1 cellular context compared by ENCODE assay signal in the genomic region with DNA sequence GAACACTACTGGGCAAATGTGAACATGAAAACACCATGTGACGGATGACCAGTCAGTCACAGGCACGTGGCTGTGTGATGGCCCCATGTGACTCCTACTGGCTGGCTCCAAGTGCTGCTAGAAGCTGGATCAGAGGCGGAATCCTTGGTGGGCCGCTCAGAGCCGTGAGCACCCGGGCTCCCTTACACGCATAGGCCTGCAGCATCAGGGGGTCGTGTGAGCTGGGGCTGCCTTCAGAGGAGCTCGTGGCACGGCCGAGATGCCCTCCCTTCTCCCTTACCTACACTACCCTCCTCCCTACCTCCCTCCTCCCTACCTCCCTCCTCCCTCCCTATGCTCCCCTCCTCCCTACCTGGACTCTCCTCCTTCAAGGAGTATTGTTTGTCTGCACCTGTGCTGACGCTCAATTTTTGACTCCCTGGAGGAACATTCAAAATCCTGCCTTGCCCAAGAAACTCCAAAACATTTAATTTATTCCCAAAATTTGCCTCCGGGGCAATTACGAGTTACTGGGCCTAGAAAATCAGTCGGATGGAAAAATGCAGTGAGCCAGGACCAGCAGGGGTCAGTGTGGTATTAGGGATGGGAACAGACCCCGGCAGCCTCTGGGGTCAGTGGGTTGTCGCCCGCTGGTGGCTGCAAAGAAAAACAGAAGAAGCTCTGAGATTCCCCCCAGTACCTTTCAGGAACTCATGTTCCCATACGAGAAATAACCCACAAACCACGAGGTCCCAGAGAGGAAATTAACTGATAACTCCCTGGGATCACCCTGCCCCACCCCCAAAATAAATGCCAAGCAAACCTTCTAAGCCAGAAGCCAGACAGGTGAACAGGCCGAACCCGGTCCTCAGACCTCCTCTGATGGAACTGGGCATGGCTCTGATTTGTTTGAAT.
TF ChIP-seq lines count a peak whose summit lies in the region.

No MANE protein-coding gene starts in this region.

TF ChIP-seq in H1, 55 proteins besides CTCF, POLR2A, EP300 and RAD21 (continued from another document):
- peak; percentile 10; the same call in 1 of the 2 replicates for TF ChIP-seq YY1 (IDR thresholded peaks at IDR 0.05; ENCODE audit: low read depth, low read length)
- TF ChIP-seq CBX5 (IDR thresholded peaks at IDR 0.05; ENCODE audit: low read depth, low read length): no peak
- TF ChIP-seq GTF2F1 (IDR thresholded peaks at IDR 0.05; ENCODE audit: borderline replicate concordance, low read depth, low read length): 0 out of 2 replicates have a peak, but pooled peaks have one; percentile 66
- 0 out of 2 replicates have a peak, but pooled peaks have one; percentile 20 for TF ChIP-seq POU5F1 (IDR thresholded peaks at IDR 0.05; ENCODE audit: low read depth, low read length)
- no peak for TF ChIP-seq RBBP5 (IDR thresholded peaks at IDR 0.05; ENCODE audit: borderline replicate concordance, low read depth, low read length)
- TF ChIP-seq TCF12 (IDR thresholded peaks at IDR 0.05; ENCODE audit: low read depth, low read length): no peak
- no peak for TF ChIP-seq CEBPB (IDR thresholded peaks at IDR 0.05; ENCODE audit: low read depth, low read length)
- no peak for TF ChIP-seq CTBP2 (IDR thresholded peaks at IDR 0.05; ENCODE audit: borderline replicate concordance, insufficient read depth, insufficient read length, low read length)
- TF ChIP-seq, protein P1, sequence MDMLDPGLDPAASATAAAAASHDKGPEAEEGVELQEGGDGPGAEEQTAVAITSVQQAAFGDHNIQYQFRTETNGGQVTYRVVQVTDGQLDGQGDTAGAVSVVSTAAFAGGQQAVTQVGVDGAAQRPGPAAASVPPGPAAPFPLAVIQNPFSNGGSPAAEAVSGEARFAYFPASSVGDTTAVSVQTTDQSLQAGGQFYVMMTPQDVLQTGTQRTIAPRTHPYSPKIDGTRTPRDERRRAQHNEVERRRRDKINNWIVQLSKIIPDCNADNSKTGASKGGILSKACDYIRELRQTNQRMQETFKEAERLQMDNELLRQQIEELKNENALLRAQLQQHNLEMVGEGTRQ (IDR thresholded peaks at IDR 0.05; ENCODE audit: low read length): peak; percentile 74
- TF ChIP-seq, protein P2, sequence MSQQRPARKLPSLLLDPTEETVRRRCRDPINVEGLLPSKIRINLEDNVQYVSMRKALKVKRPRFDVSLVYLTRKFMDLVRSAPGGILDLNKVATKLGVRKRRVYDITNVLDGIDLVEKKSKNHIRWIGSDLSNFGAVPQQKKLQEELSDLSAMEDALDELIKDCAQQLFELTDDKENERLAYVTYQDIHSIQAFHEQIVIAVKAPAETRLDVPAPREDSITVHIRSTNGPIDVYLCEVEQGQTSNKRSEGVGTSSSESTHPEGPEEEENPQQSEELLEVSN (IDR thresholded peaks at IDR 0.05): peak; percentile 50; the same call in 1 of the 2 replicates
- TF ChIP-seq TAF7 (optimal IDR thresholded peaks at IDR 0.05; ENCODE audit: borderline replicate concordance, low read depth, low read length): peak; percentile 78
- TF ChIP-seq, protein P3, sequence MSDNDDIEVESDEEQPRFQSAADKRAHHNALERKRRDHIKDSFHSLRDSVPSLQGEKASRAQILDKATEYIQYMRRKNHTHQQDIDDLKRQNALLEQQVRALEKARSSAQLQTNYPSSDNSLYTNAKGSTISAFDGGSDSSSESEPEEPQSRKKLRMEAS (IDR thresholded peaks at IDR 0.05): peak; percentile 75
